Comparison of ENCODE assay signal across 19 cellular contexts in genomic region chr6:35678021-35678654, GRCh38. TPM values are rescaled to one million over a fixed set of nuclear protein-coding genes. Genes with fewer than 3 reads are reported as not detected.
DNase-seq lines count a peak whose midpoint lies in the region; ATAC-seq and TF ChIP-seq lines count a peak whose summit lies in the region.
"Had no signal": no experiment of that assay in that cellular context is flagged by ENCODE, and none has a peak within 500 bp of the region (broad histone marks: within the 10 kb centered on the region; RNA-seq: fewer than 3 reads in every experiment).

No MANE protein-coding gene starts in this region.

- ATAC-seq in activated CD8-positive, alpha-beta T cell treated with anti-CD3 and anti-CD28 coated beads, Interleukin-2, amount 10 ng/mL, durations not matched to agents 7 days and 5 days, result no peak
- ATAC-seq in GM18868 (IDR thresholded peaks at IDR 0.05; ENCODE audit: unreplicated experiment), result no peak
- ATAC-seq: foreskin keratinocyte, PC-3 had no signal

- H3K9me3 Mint-ChIP-seq in activated CD8-positive, alpha-beta T cell treated with anti-CD3 and anti-CD28 coated beads, Interleukin-2, amount 10 ng/mL, durations not matched to agents 7 days and 5 days (ENCODE audit: insufficient read depth), result no peaks in the 10 kb centered on the region

- TF ChIP-seq CTCF in 22Rv1 (IDR thresholded peaks at IDR 0.05) (no peak), fibroblast of villous mesenchyme (IDR thresholded peaks at IDR 0.05; ENCODE audit: insufficient read depth, low read depth, low read length) (no peak)

- no peak overlapping the region for H3K4me3 ChIP-seq in fibroblast of villous mesenchyme (ENCODE audit: low read depth, low read length)
- H3K4me3 ChIP-seq: dorsolateral prefrontal cortex, HAP-1 had no signal

- H3K4me1 Mint-ChIP-seq in activated CD8-positive, alpha-beta T cell treated with anti-CD3 and anti-CD28 coated beads, Interleukin-2, amount 10 ng/mL, durations not matched to agents 7 days and 5 days (ENCODE audit: low read depth), result peaks cover 66% of the 10 kb centered on the region

- peaks cover 49% of the 10 kb centered on the region for H3K36me3 Mint-ChIP-seq in activated CD8-positive, alpha-beta T cell treated with anti-CD3 and anti-CD28 coated beads, Interleukin-2, amount 10 ng/mL, durations not matched to agents 7 days and 5 days (ENCODE audit: low read depth)

- H3K4me3 Mint-ChIP-seq in activated CD8-positive, alpha-beta T cell treated with anti-CD3 and anti-CD28 coated beads, Interleukin-2, amount 10 ng/mL, durations not matched to agents 7 days and 5 days, result no peak overlapping the region

- H3K27ac ChIP-seq in 22Rv1, result peak overlapping the region; percentile 14; the same call in 1 of the 2 replicates
- H3K27ac ChIP-seq: dorsolateral prefrontal cortex, foreskin keratinocyte had no signal

- no peaks in the 10 kb centered on the region for H3K27me3 Mint-ChIP-seq in activated CD8-positive, alpha-beta T cell treated with anti-CD3 and anti-CD28 coated beads, Interleukin-2, amount 10 ng/mL, durations not matched to agents 7 days and 5 days (ENCODE audit: low read depth)

- DNase-seq in ELR (ENCODE audit: low read depth), result peak; percentile 50
- DNase-seq in activated CD8-positive, alpha-beta T cell treated with anti-CD3 and anti-CD28 coated beads, Interleukin-2, amount 10 ng/mL, durations not matched to agents 7 days and 5 days, result no peak
- peak; percentile 43 for DNase-seq in fibroblast of villous mesenchyme (ENCODE audit: low read depth)
- DNase-seq in COLO668 (lab: John Stamatoyannopoulos, UW; ENCODE audit: unreplicated experiment), result no peak
- no peak for DNase-seq in SHP77 (lab: John Stamatoyannopoulos, UW)
- DNase-seq in stimulated activated naive CD4-positive, alpha-beta T cell (lab: John Stamatoyannopoulos, UW), result no peak
- DNase-seq: activated CD8-positive, alpha-beta memory T cell treated with anti-CD3 and anti-CD28 coated beads for 24 hours; amygdala; dorsolateral prefrontal cortex; NCI-H1048; NCI-H345; PC-3; stimulated activated CD4-positive, alpha-beta T cell treated with anti-CD3 and anti-CD28 coated beads, Interleukin-4, amount 100 ng/mL, for 24 hours had no signal

- POLR2A ChIA-PET in activated CD8-positive, alpha-beta T cell treated with anti-CD3 and anti-CD28 coated beads, Interleukin-2, amount 10 ng/mL, durations not matched to agents 7 days and 5 days (lab: Charles Lee), result interaction anchor here (0.7 to 1.7 kb wide), 4 partner anchors 9 to 54 kb away, joined by 3 read pairs; partner anchors contain the start of gene FKBP5

- peak overlapping the region; percentile 54 for H3K27ac Mint-ChIP-seq in activated CD8-positive, alpha-beta T cell treated with anti-CD3 and anti-CD28 coated beads, Interleukin-2, amount 10 ng/mL, durations not matched to agents 7 days and 5 days

- CTCF ChIA-PET in activated CD8-positive, alpha-beta T cell treated with anti-CD3 and anti-CD28 coated beads, Interleukin-2, amount 10 ng/mL, durations not matched to agents 7 days and 5 days (lab: Charles Lee), result interaction anchor here (0.9 to 6.8 kb wide), 10 partner anchors 9 to 88 kb away, joined by 3 to 55 read pairs (median 3); partner anchors contain the start of gene ARMC12

RNA-seq across cellular contexts. Expression of gene FKBP5, which starts 10.6 kb away (rescaled TPM):
- total RNA-seq in activated CD8-positive, alpha-beta T cell treated with anti-CD3 and anti-CD28 coated beads, Interleukin-2, amount 10 ng/mL, durations not matched to agents 7 days and 5 days, result 10 to 100 TPM; 78.7 to 79.5 TPM
- 1.3 and 3.2 TPM in 2 replicates for total RNA-seq in fibroblast of villous mesenchyme

RNA-seq across cellular contexts. Expression of gene ARMC12, which starts 58.7 kb away (rescaled TPM):
- under 1 TPM; 0.37 to 0.45 TPM for total RNA-seq in activated CD8-positive, alpha-beta T cell treated with anti-CD3 and anti-CD28 coated beads, Interleukin-2, amount 10 ng/mL, durations not matched to agents 7 days and 5 days
- 0.43 TPM in 1 of 2 replicates, not detected in the other for total RNA-seq in fibroblast of villous mesenchyme
- total RNA-seq: HT1080, PC-3, stomach had no signal

Comparison
In these comparisons a context has a peak if more than half of its experiments do, and no peak if none do; other contexts are left out.
1. DNase-seq: peak in ELR (single experiment) and fibroblast of villous mesenchyme (single experiment); none in activated CD8-positive, alpha-beta T cell treated with anti-CD3 and anti-CD28 coated beads, Interleukin-2, amount 10 ng/mL, durations not matched to agents 7 days and 5 days (single experiment), COLO668 (single experiment), SHP77 (0 of 2) and stimulated activated naive CD4-positive, alpha-beta T cell (0 of 6).
2. RNA of gene FKBP5, which starts 10.6 kb away (total RNA-seq): 78.7 to 79.5 TPM in activated CD8-positive, alpha-beta T cell treated with anti-CD3 and anti-CD28 coated beads, Interleukin-2, amount 10 ng/mL, durations not matched to agents 7 days and 5 days; 1.3 to 3.2 TPM in fibroblast of villous mesenchyme; every median in the first group is over 10 times any median in the second.